Comparison of ENCODE assay signal across 1 cellular context in genomic region chr2:21030983-21031968, GRCh38.
TF ChIP-seq lines count a peak whose summit lies in the region.

No MANE protein-coding gene starts in this region.

TF ChIP-seq in HepG2, 621 proteins besides CTCF, POLR2A, EP300 and RAD21 (continued from another document):
- TF ChIP-seq ZNF574 (CRISPR knock-in tag; IDR thresholded peaks at IDR 0.05): no peak
- no peak for TF ChIP-seq NR2F2 (IDR thresholded peaks at IDR 0.05; ENCODE audit: borderline replicate concordance, low read depth)
- no peak for TF ChIP-seq ZKSCAN8 (CRISPR knock-in tag; IDR thresholded peaks at IDR 0.05; ENCODE audit: borderline replicate concordance)
- no peak for TF ChIP-seq ZSCAN9 (CRISPR knock-in tag; IDR thresholded peaks at IDR 0.05; ENCODE audit: borderline replicate concordance)
- TF ChIP-seq NONO (IDR thresholded peaks at IDR 0.05): no peak
- peak; percentile 64; the same call in 1 of the 2 replicates for TF ChIP-seq NONO (CRISPR knock-in tag; conservative IDR thresholded peaks at IDR 0.05)
